In the genomic region with DNA sequence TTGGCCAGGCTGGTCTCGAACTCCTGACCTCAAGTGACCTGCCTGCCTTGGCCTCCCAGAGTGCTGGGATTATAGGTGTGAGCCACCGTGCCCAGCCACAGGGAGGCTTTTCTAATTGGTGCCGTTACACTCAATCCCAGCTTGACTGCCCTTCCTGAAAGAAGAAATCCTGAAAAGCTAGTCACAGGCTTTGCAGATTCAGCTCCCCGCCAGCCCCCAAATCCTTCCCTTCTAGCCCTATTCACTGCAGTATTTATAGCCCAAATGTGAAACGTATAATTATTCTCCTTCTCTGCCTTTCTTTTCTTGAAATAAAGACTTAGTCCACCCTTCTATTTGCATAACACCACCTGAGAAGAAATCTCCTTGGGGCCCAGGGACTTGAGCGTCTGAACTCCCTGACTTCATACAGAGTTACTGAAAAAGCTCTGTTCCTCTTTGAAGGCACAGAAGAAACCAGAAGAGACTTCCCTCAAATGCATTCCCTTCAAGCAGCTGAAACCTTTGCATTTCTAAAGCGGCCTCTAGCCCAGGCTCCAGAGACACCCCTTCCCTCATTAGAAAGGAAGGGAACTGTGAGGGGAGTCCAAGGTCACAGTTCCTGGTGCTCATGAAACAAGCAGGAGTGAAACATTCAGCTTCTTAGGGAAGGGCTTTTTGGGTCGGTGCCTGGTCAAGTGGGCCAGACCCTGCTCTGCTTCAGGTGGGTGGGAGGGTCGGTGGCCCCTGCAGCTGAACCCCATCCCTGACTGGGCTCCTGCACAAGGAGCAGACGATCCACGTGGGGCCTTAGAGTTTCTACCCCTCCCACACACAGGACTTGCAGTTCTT, we compare ENCODE assay signal across 1 cellular context.
TF ChIP-seq lines count a peak whose summit lies in the region.

No MANE protein-coding gene starts in this region.

TF ChIP-seq in GM23338, 12 proteins besides CTCF, POLR2A, EP300 and RAD21 (continued from another document):
- TF ChIP-seq, protein P1, sequence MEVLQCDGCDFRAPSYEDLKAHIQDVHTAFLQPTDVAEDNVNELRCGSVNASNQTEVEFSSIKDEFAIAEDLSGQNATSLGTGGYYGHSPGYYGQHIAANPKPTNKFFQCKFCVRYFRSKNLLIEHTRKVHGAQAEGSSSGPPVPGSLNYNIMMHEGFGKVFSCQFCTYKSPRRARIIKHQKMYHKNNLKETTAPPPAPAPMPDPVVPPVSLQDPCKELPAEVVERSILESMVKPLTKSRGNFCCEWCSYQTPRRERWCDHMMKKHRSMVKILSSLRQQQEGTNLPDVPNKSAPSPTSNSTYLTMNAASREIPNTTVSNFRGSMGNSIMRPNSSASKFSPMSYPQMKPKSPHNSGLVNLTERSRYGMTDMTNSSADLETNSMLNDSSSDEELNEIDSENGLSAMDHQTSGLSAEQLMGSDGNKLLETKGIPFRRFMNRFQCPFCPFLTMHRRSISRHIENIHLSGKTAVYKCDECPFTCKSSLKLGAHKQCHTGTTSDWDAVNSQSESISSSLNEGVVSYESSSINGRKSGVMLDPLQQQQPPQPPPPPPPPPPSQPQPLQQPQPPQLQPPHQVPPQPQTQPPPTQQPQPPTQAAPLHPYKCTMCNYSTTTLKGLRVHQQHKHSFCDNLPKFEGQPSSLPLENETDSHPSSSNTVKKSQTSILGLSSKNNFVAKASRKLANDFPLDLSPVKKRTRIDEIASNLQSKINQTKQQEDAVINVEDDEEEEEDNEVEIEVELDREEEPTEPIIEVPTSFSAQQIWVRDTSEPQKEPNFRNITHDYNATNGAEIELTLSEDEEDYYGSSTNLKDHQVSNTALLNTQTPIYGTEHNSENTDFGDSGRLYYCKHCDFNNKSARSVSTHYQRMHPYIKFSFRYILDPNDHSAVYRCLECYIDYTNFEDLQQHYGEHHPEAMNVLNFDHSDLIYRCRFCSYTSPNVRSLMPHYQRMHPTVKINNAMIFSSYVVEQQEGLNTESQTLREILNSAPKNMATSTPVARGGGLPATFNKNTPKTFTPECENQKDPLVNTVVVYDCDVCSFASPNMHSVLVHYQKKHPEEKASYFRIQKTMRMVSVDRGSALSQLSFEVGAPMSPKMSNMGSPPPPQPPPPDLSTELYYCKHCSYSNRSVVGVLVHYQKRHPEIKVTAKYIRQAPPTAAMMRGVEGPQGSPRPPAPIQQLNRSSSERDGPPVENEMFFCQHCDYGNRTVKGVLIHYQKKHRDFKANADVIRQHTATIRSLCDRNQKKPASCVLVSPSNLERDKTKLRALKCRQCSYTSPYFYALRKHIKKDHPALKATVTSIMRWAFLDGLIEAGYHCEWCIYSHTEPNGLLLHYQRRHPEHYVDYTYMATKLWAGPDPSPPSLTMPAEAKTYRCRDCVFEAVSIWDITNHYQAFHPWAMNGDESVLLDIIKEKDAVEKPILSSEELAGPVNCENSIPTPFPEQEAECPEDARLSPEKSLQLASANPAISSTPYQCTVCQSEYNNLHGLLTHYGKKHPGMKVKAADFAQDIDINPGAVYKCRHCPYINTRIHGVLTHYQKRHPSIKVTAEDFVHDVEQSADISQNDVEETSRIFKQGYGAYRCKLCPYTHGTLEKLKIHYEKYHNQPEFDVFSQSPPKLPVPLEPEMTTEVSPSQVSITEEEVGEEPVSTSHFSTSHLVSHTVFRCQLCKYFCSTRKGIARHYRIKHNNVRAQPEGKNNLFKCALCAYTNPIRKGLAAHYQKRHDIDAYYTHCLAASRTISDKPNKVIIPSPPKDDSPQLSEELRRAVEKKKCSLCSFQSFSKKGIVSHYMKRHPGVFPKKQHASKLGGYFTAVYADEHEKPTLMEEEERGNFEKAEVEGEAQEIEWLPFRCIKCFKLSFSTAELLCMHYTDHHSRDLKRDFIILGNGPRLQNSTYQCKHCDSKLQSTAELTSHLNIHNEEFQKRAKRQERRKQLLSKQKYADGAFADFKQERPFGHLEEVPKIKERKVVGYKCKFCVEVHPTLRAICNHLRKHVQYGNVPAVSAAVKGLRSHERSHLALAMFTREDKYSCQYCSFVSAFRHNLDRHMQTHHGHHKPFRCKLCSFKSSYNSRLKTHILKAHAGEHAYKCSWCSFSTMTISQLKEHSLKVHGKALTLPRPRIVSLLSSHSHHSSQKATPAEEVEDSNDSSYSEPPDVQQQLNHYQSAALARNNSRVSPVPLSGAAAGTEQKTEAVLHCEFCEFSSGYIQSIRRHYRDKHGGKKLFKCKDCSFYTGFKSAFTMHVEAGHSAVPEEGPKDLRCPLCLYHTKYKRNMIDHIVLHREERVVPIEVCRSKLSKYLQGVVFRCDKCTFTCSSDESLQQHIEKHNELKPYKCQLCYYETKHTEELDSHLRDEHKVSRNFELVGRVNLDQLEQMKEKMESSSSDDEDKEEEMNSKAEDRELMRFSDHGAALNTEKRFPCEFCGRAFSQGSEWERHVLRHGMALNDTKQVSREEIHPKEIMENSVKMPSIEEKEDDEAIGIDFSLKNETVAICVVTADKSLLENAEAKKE (CRISPR knock-in tag; IDR thresholded peaks at IDR 0.05) = peak; percentile 86; the same call in 1 of the 2 replicates
TF ChIP-seq in GM23338: peak in this region for 1.
